In the genomic region with DNA sequence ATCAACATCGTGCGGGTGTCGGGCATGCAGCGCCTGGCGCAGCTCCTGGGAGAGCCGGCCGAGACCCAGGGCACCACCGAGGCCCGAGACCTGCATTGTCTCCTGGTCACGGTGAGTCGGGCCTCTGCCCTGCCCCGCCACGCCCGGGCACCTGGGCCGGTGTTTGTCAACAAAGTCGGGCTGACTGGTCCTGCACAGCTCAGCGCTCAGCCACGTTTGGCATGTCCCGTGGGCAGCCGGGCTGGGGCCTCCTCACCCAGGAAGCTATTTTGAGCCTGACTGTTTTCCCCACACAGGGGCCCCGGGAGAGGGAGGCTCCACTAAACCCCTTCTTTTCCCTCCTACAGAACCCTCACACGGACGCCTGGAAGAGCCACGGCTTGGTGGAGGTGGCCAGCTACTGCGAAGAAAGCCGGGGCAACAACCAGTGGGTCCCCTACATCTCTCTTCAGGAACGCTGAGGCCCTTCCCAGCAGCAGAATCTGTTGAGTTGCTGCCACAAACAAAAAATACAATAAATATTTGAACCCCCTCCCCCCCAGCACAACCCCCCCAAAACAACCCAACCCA, we compare ENCODE assay signal across 1 cellular context.
TF ChIP-seq lines count a peak whose summit lies in the region.

No MANE protein-coding gene starts in this region.

TF ChIP-seq in neural cell, 6 proteins besides CTCF, POLR2A, EP300 and RAD21 (continued from another document):
- TF ChIP-seq, protein P1, sequence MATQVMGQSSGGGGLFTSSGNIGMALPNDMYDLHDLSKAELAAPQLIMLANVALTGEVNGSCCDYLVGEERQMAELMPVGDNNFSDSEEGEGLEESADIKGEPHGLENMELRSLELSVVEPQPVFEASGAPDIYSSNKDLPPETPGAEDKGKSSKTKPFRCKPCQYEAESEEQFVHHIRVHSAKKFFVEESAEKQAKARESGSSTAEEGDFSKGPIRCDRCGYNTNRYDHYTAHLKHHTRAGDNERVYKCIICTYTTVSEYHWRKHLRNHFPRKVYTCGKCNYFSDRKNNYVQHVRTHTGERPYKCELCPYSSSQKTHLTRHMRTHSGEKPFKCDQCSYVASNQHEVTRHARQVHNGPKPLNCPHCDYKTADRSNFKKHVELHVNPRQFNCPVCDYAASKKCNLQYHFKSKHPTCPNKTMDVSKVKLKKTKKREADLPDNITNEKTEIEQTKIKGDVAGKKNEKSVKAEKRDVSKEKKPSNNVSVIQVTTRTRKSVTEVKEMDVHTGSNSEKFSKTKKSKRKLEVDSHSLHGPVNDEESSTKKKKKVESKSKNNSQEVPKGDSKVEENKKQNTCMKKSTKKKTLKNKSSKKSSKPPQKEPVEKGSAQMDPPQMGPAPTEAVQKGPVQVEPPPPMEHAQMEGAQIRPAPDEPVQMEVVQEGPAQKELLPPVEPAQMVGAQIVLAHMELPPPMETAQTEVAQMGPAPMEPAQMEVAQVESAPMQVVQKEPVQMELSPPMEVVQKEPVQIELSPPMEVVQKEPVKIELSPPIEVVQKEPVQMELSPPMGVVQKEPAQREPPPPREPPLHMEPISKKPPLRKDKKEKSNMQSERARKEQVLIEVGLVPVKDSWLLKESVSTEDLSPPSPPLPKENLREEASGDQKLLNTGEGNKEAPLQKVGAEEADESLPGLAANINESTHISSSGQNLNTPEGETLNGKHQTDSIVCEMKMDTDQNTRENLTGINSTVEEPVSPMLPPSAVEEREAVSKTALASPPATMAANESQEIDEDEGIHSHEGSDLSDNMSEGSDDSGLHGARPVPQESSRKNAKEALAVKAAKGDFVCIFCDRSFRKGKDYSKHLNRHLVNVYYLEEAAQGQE (IDR thresholded peaks at IDR 0.05; ENCODE audit: borderline replicate concordance), result no peak
